In genomic region chr10:6024334-6024682, GRCh38 we compare ENCODE assay signal across 20 cellular contexts. TPM values are rescaled to one million over a fixed set of nuclear protein-coding genes. Genes with fewer than 3 reads are reported as not detected.
DNase-seq lines count a peak whose midpoint lies in the region; ATAC-seq, FAIRE-seq and TF ChIP-seq lines count a peak whose summit lies in the region.
"Had no signal": no experiment of that assay in that cellular context is flagged by ENCODE, and none has a peak within 500 bp of the region (broad histone marks: within the 10 kb centered on the region; RNA-seq: fewer than 3 reads in every experiment).

No MANE protein-coding gene starts in this region.

- no peak for TF ChIP-seq CTCF in bronchial epithelial cell (IDR thresholded peaks at IDR 0.05; ENCODE audit: insufficient read depth, low read length, severe bottlenecking)

- H3K36me3 ChIP-seq in bronchial epithelial cell (ENCODE audit: control insufficient read depth, insufficient read depth, low read length): no peaks in the 10 kb centered on the region

- H3K27ac Mint-ChIP-seq in activated CD4-positive, alpha-beta T cell treated with anti-CD3 and anti-CD28 coated beads, Interleukin-2, amount 10 ng/mL, durations not matched to agents 7 days and 5 days: peak overlapping the region; percentile 66
- peak overlapping the region; percentile 60 for H3K27ac Mint-ChIP-seq in activated naive CD4-positive, alpha-beta T cell treated with anti-CD3 and anti-CD28 coated beads, Interleukin-2, amount 10 ng/mL, durations not matched to agents 7 days and 5 days
- peak overlapping the region in 1 of 2 donors; percentile 35 for H3K27ac Mint-ChIP-seq in activated naive CD4-positive, alpha-beta T cell treated with anti-CD3 and anti-CD28 coated beads, Interleukin-2, amount 50 U/mL, for 72 hours
- H3K27ac Mint-ChIP-seq: B cell, GM23338 had no signal

- CTCF ChIA-PET in activated CD4-positive, alpha-beta T cell treated with anti-CD3 and anti-CD28 coated beads, Interleukin-2, amount 10 ng/mL, durations not matched to agents 7 days and 5 days (lab: Charles Lee): interaction anchor here (0.6 to 2.4 kb wide), 2 partner anchors 9 to 26 kb away, joined by 4 to 8 read pairs; no protein-coding TSS in a partner anchor
- CTCF ChIA-PET in activated naive CD4-positive, alpha-beta T cell treated with anti-CD3 and anti-CD28 coated beads, Interleukin-2, amount 10 ng/mL, durations not matched to agents 7 days and 5 days (lab: Charles Lee): interaction anchor here (0.8 kb wide), 1 partner anchor 21 kb away, joined by 3 read pairs; no protein-coding TSS in a partner anchor

- H3K27me3 Mint-ChIP-seq in activated CD4-positive, alpha-beta T cell treated with anti-CD3 and anti-CD28 coated beads, Interleukin-2, amount 10 ng/mL, durations not matched to agents 7 days and 5 days: no peaks in the 10 kb centered on the region
- no peaks in the 10 kb centered on the region for H3K27me3 Mint-ChIP-seq in activated naive CD4-positive, alpha-beta T cell treated with anti-CD3 and anti-CD28 coated beads, Interleukin-2, amount 10 ng/mL, durations not matched to agents 7 days and 5 days
- H3K27me3 Mint-ChIP-seq: B cell had no signal

- H3K4me1 Mint-ChIP-seq in activated CD4-positive, alpha-beta T cell treated with anti-CD3 and anti-CD28 coated beads, Interleukin-2, amount 10 ng/mL, durations not matched to agents 7 days and 5 days: peaks cover 46% of the 10 kb centered on the region
- H3K4me1 Mint-ChIP-seq in activated naive CD4-positive, alpha-beta T cell treated with anti-CD3 and anti-CD28 coated beads, Interleukin-2, amount 10 ng/mL, durations not matched to agents 7 days and 5 days: peaks cover 44% of the 10 kb centered on the region
- H3K4me1 Mint-ChIP-seq: GM23338 had no signal

- ATAC-seq in activated naive CD4-positive, alpha-beta T cell treated with anti-CD3 and anti-CD28 coated beads, Interleukin-2, amount 50 U/mL, for 72 hours: no peak
- ATAC-seq in HG03460 (IDR thresholded peaks at IDR 0.05; ENCODE audit: unreplicated experiment): no peak
- ATAC-seq: GM23338, HCT116, Panc1 had no signal

- peak; percentile 3 for DNase-seq in activated CD4-positive, alpha-beta T cell treated with anti-CD3 and anti-CD28 coated beads, Interleukin-2, amount 10 ng/mL, durations not matched to agents 7 days and 5 days
- no peak for DNase-seq in activated CD4-positive, alpha-beta T cell treated with anti-CD3 and anti-CD28 coated beads, Interleukin-2, amount 50 U/mL, for 4 hours
- DNase-seq in activated naive CD4-positive, alpha-beta T cell treated with anti-CD3 and anti-CD28 coated beads, Interleukin-2, amount 10 ng/mL, durations not matched to agents 7 days and 5 days: no peak
- no peak for DNase-seq in activated naive CD4-positive, alpha-beta T cell treated with anti-CD3 and anti-CD28 coated beads, Interleukin-2, amount 50 U/mL, for 72 hours (ENCODE audit: low spot score in 2 of 2)
- DNase-seq in bronchial epithelial cell (ENCODE audit: low read depth): no peak
- DNase-seq in stimulated activated CD8-positive, alpha-beta memory T cell treated with anti-CD3 and anti-CD28 coated beads, Interleukin-4, amount 100 ng/mL, for 48 hours: peak; percentile 22
- DNase-seq in stimulated activated CD4-positive, alpha-beta T cell treated with anti-CD3 and anti-CD28 coated beads, Interleukin-4, amount 100 ng/mL, for 4 hours: no peak
- DNase-seq: COR-L47, DMS 273 treated with DMSO at 0.1 percent for 48 hours, KBM-7, NCI-H1105, NCI-H2081 had no signal

- H3K36me3 Mint-ChIP-seq in activated CD4-positive, alpha-beta T cell treated with anti-CD3 and anti-CD28 coated beads, Interleukin-2, amount 10 ng/mL, durations not matched to agents 7 days and 5 days (ENCODE audit: low read depth): peaks cover 74% of the 10 kb centered on the region
- H3K36me3 Mint-ChIP-seq in activated naive CD4-positive, alpha-beta T cell treated with anti-CD3 and anti-CD28 coated beads, Interleukin-2, amount 10 ng/mL, durations not matched to agents 7 days and 5 days: peaks cover 78% of the 10 kb centered on the region
- H3K36me3 Mint-ChIP-seq in activated naive CD4-positive, alpha-beta T cell treated with anti-CD3 and anti-CD28 coated beads, Interleukin-2, amount 50 U/mL, for 72 hours: peaks cover 74 to 83% of the 10 kb centered on the region in 2 donors

- peak; percentile 96 for FAIRE-seq in bronchial epithelial cell (lab: Jason Lieb, UNC)
- FAIRE-seq: G401.6 had no signal

- no peak overlapping the region for H3K4me3 ChIP-seq in bronchial epithelial cell (ENCODE audit: low read depth, low read length)
- H3K4me3 ChIP-seq: GM23338 had no signal

- peaks cover 2% of the 10 kb centered on the region for H3K27me3 ChIP-seq in bronchial epithelial cell (ENCODE audit: control insufficient read depth, insufficient read depth, low read length)

- no peak overlapping the region for H3K4me3 Mint-ChIP-seq in activated CD4-positive, alpha-beta T cell treated with anti-CD3 and anti-CD28 coated beads, Interleukin-2, amount 10 ng/mL, durations not matched to agents 7 days and 5 days
- no peak overlapping the region for H3K4me3 Mint-ChIP-seq in activated naive CD4-positive, alpha-beta T cell treated with anti-CD3 and anti-CD28 coated beads, Interleukin-2, amount 10 ng/mL, durations not matched to agents 7 days and 5 days
- H3K4me3 Mint-ChIP-seq: B cell, GM23338 had no signal

- POLR2A ChIA-PET in activated CD4-positive, alpha-beta T cell treated with anti-CD3 and anti-CD28 coated beads, Interleukin-2, amount 10 ng/mL, durations not matched to agents 7 days and 5 days (lab: Charles Lee): no interaction called here

- peaks cover under 1% of the 10 kb centered on the region for H3K9me3 Mint-ChIP-seq in activated CD4-positive, alpha-beta T cell treated with anti-CD3 and anti-CD28 coated beads, Interleukin-2, amount 10 ng/mL, durations not matched to agents 7 days and 5 days
- H3K9me3 Mint-ChIP-seq in activated naive CD4-positive, alpha-beta T cell treated with anti-CD3 and anti-CD28 coated beads, Interleukin-2, amount 10 ng/mL, durations not matched to agents 7 days and 5 days: no peaks in the 10 kb centered on the region
- H3K9me3 Mint-ChIP-seq in activated naive CD4-positive, alpha-beta T cell treated with anti-CD3 and anti-CD28 coated beads, Interleukin-2, amount 50 U/mL, for 72 hours: no peaks in the 10 kb centered on the region
- H3K9me3 Mint-ChIP-seq: GM23338 had no signal

RNA-seq across cellular contexts. Expression of gene IL2RA, which starts 37.9 kb away (rescaled TPM):
- 100 to 1,000 TPM; 124 to 142 TPM for total RNA-seq in activated CD4-positive, alpha-beta T cell treated with anti-CD3 and anti-CD28 coated beads, Interleukin-2, amount 10 ng/mL, durations not matched to agents 7 days and 5 days
- 100 to 1,000 TPM; 531 to 706 TPM for total RNA-seq in activated naive CD4-positive, alpha-beta T cell treated with anti-CD3 and anti-CD28 coated beads, Interleukin-2, amount 50 U/mL, for 72 hours
- not detected in 2 replicates for total RNA-seq in bronchial epithelial cell
- total RNA-seq: A172, GM23338, NCI-H460 had no signal

RNA-seq across cellular contexts. Expression of gene IL15RA, which starts 47.0 kb away (rescaled TPM):
- 10 to 100 TPM; 16.1 to 16.5 TPM for total RNA-seq in activated CD4-positive, alpha-beta T cell treated with anti-CD3 and anti-CD28 coated beads, Interleukin-2, amount 10 ng/mL, durations not matched to agents 7 days and 5 days
- 10 to 100 TPM in 1 of 2 donors, 1 to 10 TPM in 1; 6.6 to 16.7 TPM for total RNA-seq in activated naive CD4-positive, alpha-beta T cell treated with anti-CD3 and anti-CD28 coated beads, Interleukin-2, amount 50 U/mL, for 72 hours
- total RNA-seq in bronchial epithelial cell: 0.51 and 0.79 TPM in 2 replicates

Comparison
In these comparisons a context has a peak if more than half of its experiments do, and no peak if none do; other contexts are left out.
1. DNase-seq: peak in activated CD4-positive, alpha-beta T cell treated with anti-CD3 and anti-CD28 coated beads, Interleukin-2, amount 10 ng/mL, durations not matched to agents 7 days and 5 days (single experiment) and stimulated activated CD8-positive, alpha-beta memory T cell treated with anti-CD3 and anti-CD28 coated beads, Interleukin-4, amount 100 ng/mL, for 48 hours (single experiment); none in activated CD4-positive, alpha-beta T cell treated with anti-CD3 and anti-CD28 coated beads, Interleukin-2, amount 50 U/mL, for 4 hours (0 of 2), activated naive CD4-positive, alpha-beta T cell treated with anti-CD3 and anti-CD28 coated beads, Interleukin-2, amount 10 ng/mL, durations not matched to agents 7 days and 5 days (single experiment), activated naive CD4-positive, alpha-beta T cell treated with anti-CD3 and anti-CD28 coated beads, Interleukin-2, amount 50 U/mL, for 72 hours (0 of 2), bronchial epithelial cell (single experiment) and stimulated activated CD4-positive, alpha-beta T cell treated with anti-CD3 and anti-CD28 coated beads, Interleukin-4, amount 100 ng/mL, for 4 hours (0 of 2).
2. RNA of gene IL2RA, which starts 37.9 kb away (total RNA-seq): 531 to 706 TPM in activated naive CD4-positive, alpha-beta T cell treated with anti-CD3 and anti-CD28 coated beads, Interleukin-2, amount 50 U/mL, for 72 hours and 124 to 142 TPM in activated CD4-positive, alpha-beta T cell treated with anti-CD3 and anti-CD28 coated beads, Interleukin-2, amount 10 ng/mL, durations not matched to agents 7 days and 5 days; not detected in bronchial epithelial cell; every median in the first group is over 100 times any median in the second.